In the genomic region with DNA sequence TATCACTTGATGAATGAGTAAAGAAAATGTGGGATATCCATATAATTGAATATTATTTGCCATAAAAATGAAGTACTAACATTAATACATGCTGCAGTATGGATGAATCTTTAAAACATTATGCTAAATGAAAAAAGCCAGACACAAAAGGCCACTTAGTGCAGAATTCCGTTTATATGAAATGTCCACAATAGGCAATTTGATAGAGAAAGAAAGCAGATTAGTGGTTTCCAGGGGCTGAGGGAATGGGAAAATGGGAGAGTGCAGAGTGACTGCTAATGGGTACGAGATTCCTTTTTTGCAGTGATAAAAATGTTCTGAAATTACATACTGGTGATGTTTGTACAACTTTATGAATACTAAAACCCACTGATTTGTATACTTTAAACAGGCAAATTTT, we compare ENCODE assay signal across 32 cellular contexts.
"Had no signal": no experiment of that assay in that cellular context is flagged by ENCODE, and none has a peak within 500 bp of the region (broad histone marks: within the 10 kb centered on the region; RNA-seq: fewer than 3 reads in every experiment).

No MANE protein-coding gene starts in this region.

- DNase-seq: Kasumi-1, MG63, NCI-H1048, NCI-H1092 treated with DMSO at 0.1 percent for 48 hours, NCI-H1105 treated with DMSO at 0.1 percent for 48 hours, NCI-H1417, NCI-H1436, NCI-H146, NCI-H1694, NCI-H187, NCI-H1930, NCI-H2029 treated with DMSO at 0.1 percent for 48 hours, NCI-H2081 treated with DMSO at 0.1 percent for 48 hours, NCI-H2107, NCI-H2171, NCI-H226, NCI-H446 treated with DMSO at 0.1 percent for 48 hours, NCI-H510A, NCI-H524, NCI-H526, NCI-H69, NCI-H748 treated with DMSO at 0.1 percent for 48 hours, NCI-H82, PC-9, SHP77, SIG-M5, SJCRH30 had no signal

- H3K4me3 ChIP-seq: MG63, PC-9, SJCRH30, SK-N-MC had no signal

- H3K4me2 ChIP-seq: PC-9 had no signal

- ATAC-seq: Panc1, Right ventricle myocardium inferior had no signal

- H3K36me3 ChIP-seq: MG63, SJCRH30 had no signal

- H3K27ac ChIP-seq: PC-9, RWPE1, SJCRH30, SK-N-MC had no signal

- H2AFZ ChIP-seq: PC-9 had no signal

- H3K27me3 ChIP-seq: MG63, SJCRH30 had no signal

- FAIRE-seq: RCC 7860 had no signal

- H3K4me1 ChIP-seq: SJCRH30 had no signal

- H3K9me3 ChIP-seq: MG63, SJCRH30 had no signal
